ENCODE assay signal across 6 cellular contexts in genomic region chr7:1512781-1513656, GRCh38. TPM values are rescaled to one million over a fixed set of nuclear protein-coding genes. Genes with fewer than 3 reads are reported as not detected.
DNase-seq lines count a peak whose midpoint lies in the region; ATAC-seq and TF ChIP-seq lines count a peak whose summit lies in the region.

No MANE protein-coding gene starts in this region.

- H2BK12ac ChIP-seq in mesenchymal stem cell (ENCODE audit: low read length in 2 of 2) = peak overlapping the region; percentile 12 to 32

- no peaks in the 10 kb centered on the region for H3K79me1 ChIP-seq in mesenchymal stem cell (replicated peaks; ENCODE audit: low read length, poor library complexity, severe bottlenecking)

- H3K27me3 Mint-ChIP-seq in activated naive CD8-positive, alpha-beta T cell treated with anti-CD3 and anti-CD28 coated beads, Interleukin-2, amount 10 ng/mL, durations not matched to agents 7 days and 5 days = no peaks in the 10 kb centered on the region

- H3K27ac Mint-ChIP-seq in activated naive CD8-positive, alpha-beta T cell treated with anti-CD3 and anti-CD28 coated beads, Interleukin-2, amount 10 ng/mL, durations not matched to agents 7 days and 5 days = peak overlapping the region; percentile 64

- H3K4me3 ChIP-seq in mesenchymal stem cell (ENCODE audit: insufficient read depth in 1 of 2, low read depth in 1 of 2, low read length in 2 of 2) (no peak overlapping the region), ovary (no peak overlapping the region)

- H3K4me2 ChIP-seq in mesenchymal stem cell (ENCODE audit: low read length, poor library complexity, severe bottlenecking) = peak overlapping the region; percentile 35

- H3K9me3 ChIP-seq in mesenchymal stem cell (ENCODE audit: control insufficient read depth, low read length) (no peaks in the 10 kb centered on the region), ovary (no peaks in the 10 kb centered on the region)

- no peaks in the 10 kb centered on the region for H3K36me3 ChIP-seq in mesenchymal stem cell (ENCODE audit: control insufficient read depth in 1 of 2, insufficient read depth in 2 of 2, low read depth in 1 of 2, low read length in 2 of 2)
- no peaks in the 10 kb centered on the region for H3K36me3 ChIP-seq in ovary

- peak overlapping the region; percentile 9 for H4K91ac ChIP-seq in mesenchymal stem cell (ENCODE audit: low read length)

- DNase-seq in AML-193 (lab: John Stamatoyannopoulos, UW) (peak; percentile 83 to 88), LHCN-M2 (ENCODE audit: low read depth) (peak; percentile 66), mesenchymal stem cell (peak; percentile 79), ovary (no peak)
- peak; percentile 70 for DNase-seq in activated naive CD8-positive, alpha-beta T cell treated with anti-CD3 and anti-CD28 coated beads, Interleukin-2, amount 10 ng/mL, durations not matched to agents 7 days and 5 days

- H2BK120ac ChIP-seq in mesenchymal stem cell (ENCODE audit: low read depth, low read length) = peak overlapping the region; percentile 71

- H3K14ac ChIP-seq in mesenchymal stem cell (ENCODE audit: low read length in 2 of 2) = no peak overlapping the region

- no peak overlapping the region for H2AFZ ChIP-seq in mesenchymal stem cell (ENCODE audit: low read depth, low read length)

- H2BK5ac ChIP-seq in mesenchymal stem cell (ENCODE audit: low read depth, low read length, poor library complexity, severe bottlenecking) = peak overlapping the region; percentile 84

- POLR2A ChIA-PET in activated naive CD8-positive, alpha-beta T cell treated with anti-CD3 and anti-CD28 coated beads, Interleukin-2, amount 10 ng/mL, durations not matched to agents 7 days and 5 days (lab: Charles Lee) = interaction anchor here (0.6 to 1.4 kb wide), 2 partner anchors 19 to 27 kb away, joined by 4 read pairs; no protein-coding TSS in a partner anchor

- 81% methylated on average over 35 of the region's 35 CpGs for WGBS in mesenchymal stem cell
- WGBS in ovary, 3 donors = 67 to 70% (median 67%) methylated on average over 33 to 35 of the region's 35 CpGs

- no peak overlapping the region for H3K23ac ChIP-seq in mesenchymal stem cell (ENCODE audit: low read length in 2 of 2)

- H3K4me3 Mint-ChIP-seq in activated naive CD8-positive, alpha-beta T cell treated with anti-CD3 and anti-CD28 coated beads, Interleukin-2, amount 10 ng/mL, durations not matched to agents 7 days and 5 days = peak overlapping the region; percentile 28

- H2BK15ac ChIP-seq in mesenchymal stem cell (ENCODE audit: low read depth, poor library complexity, severe bottlenecking) = no peak overlapping the region

- peaks cover 0 to 6% of the 10 kb centered on the region in 2 experiments for H3K27me3 ChIP-seq in mesenchymal stem cell (ENCODE audit: control insufficient read depth in 1 of 2, insufficient read depth in 1 of 2, low read length in 2 of 2)
- H3K27me3 ChIP-seq in ovary = no peaks in the 10 kb centered on the region

- H3K9me3 Mint-ChIP-seq in activated naive CD8-positive, alpha-beta T cell treated with anti-CD3 and anti-CD28 coated beads, Interleukin-2, amount 10 ng/mL, durations not matched to agents 7 days and 5 days = no peaks in the 10 kb centered on the region

- TF ChIP-seq POLR2A in ovary (IDR thresholded peaks at IDR 0.05) = no peak

- H4K8ac ChIP-seq in mesenchymal stem cell (ENCODE audit: low read length) = peak overlapping the region; percentile 88

- no peak overlapping the region for H3K9ac ChIP-seq in mesenchymal stem cell (ENCODE audit: low read length)

- peak overlapping the region; percentile 58 for H2AK5ac ChIP-seq in mesenchymal stem cell (ENCODE audit: low read length, severe bottlenecking)

- no peak for TF ChIP-seq CTCF in ovary (IDR thresholded peaks at IDR 0.05)

- H3K4me1 ChIP-seq in mesenchymal stem cell (ENCODE audit: control insufficient read depth, insufficient read depth, low read depth, low read length) = peaks cover 29% of the 10 kb centered on the region
- no peaks in the 10 kb centered on the region for H3K4me1 ChIP-seq in ovary (ENCODE audit: insufficient read depth)

- ATAC-seq in activated naive CD8-positive, alpha-beta T cell treated with anti-CD3 and anti-CD28 coated beads, Interleukin-2, amount 10 ng/mL, durations not matched to agents 7 days and 5 days (ENCODE audit: low read depth) = peak; percentile 85
- ATAC-seq in GM19035 (IDR thresholded peaks at IDR 0.05; ENCODE audit: unreplicated experiment) = no peak

- peak overlapping the region; percentile 18 to 29 for H3K4ac ChIP-seq in mesenchymal stem cell (ENCODE audit: low read depth in 1 of 2, low read length in 2 of 2)

- peak overlapping the region; percentile 50 for H3K27ac ChIP-seq in mesenchymal stem cell (ENCODE audit: low read length, poor library complexity, severe bottlenecking)
- H3K27ac ChIP-seq in ovary = no peak overlapping the region

- H3K36me3 Mint-ChIP-seq in activated naive CD8-positive, alpha-beta T cell treated with anti-CD3 and anti-CD28 coated beads, Interleukin-2, amount 10 ng/mL, durations not matched to agents 7 days and 5 days = no peaks in the 10 kb centered on the region

- peak overlapping the region in 1 of 2 experiments; percentile 44 for H3K18ac ChIP-seq in mesenchymal stem cell (ENCODE audit: low read depth in 1 of 2, low read length in 2 of 2)

- H3K4me1 Mint-ChIP-seq in activated naive CD8-positive, alpha-beta T cell treated with anti-CD3 and anti-CD28 coated beads, Interleukin-2, amount 10 ng/mL, durations not matched to agents 7 days and 5 days = peaks cover 19% of the 10 kb centered on the region

- no peak for TF ChIP-seq EP300 in ovary (IDR thresholded peaks at IDR 0.05)

- intact Hi-C loops in ovary (cut with DNase I) = no loop called here

RNA-seq across cellular contexts. Expression of gene INTS1, which starts 8.8 kb away (rescaled TPM):
- total RNA-seq in LHCN-M2 (2014; rRNA removed) (68.9 and 69.6 TPM in 2 replicates), ovary (10 to 100 TPM; 28.5 to 80.5 (median 70.6) TPM)
- polyA plus RNA-seq in LHCN-M2 (2012) = 64.5 TPM
- total RNA-seq in activated naive CD8-positive, alpha-beta T cell treated with anti-CD3 and anti-CD28 coated beads, Interleukin-2, amount 10 ng/mL, durations not matched to agents 7 days and 5 days = 100 to 1,000 TPM; 110 to 115 TPM
- polyA plus RNA-seq in mesenchymal stem cell (2013, experiment 1 of 2) = 23.4 TPM
- 22.7 TPM for polyA plus RNA-seq in mesenchymal stem cell (2013, experiment 2 of 2)
- polyA plus RNA-seq in ovary = 10 to 100 TPM in 1 of 2 donors, 1 to 10 TPM in 1; 1.9 to 48.7 TPM

RNA-seq across cellular contexts. Expression of gene MAFK, which starts 17.5 kb away (rescaled TPM):
- total RNA-seq in LHCN-M2 (2014; rRNA removed) (15.5 and 16.1 TPM in 2 replicates), ovary (10 to 100 TPM; 10.5 to 42.0 (median 18.7) TPM)
- polyA plus RNA-seq in LHCN-M2 (2012) = 14.5 TPM
- total RNA-seq in activated naive CD8-positive, alpha-beta T cell treated with anti-CD3 and anti-CD28 coated beads, Interleukin-2, amount 10 ng/mL, durations not matched to agents 7 days and 5 days = 10 to 100 TPM; 33.0 to 34.5 TPM
- polyA plus RNA-seq in mesenchymal stem cell (2013, experiment 1 of 2) = 12.8 TPM
- polyA plus RNA-seq in mesenchymal stem cell (2013, experiment 2 of 2) = 12.8 TPM
- polyA plus RNA-seq in ovary = 10 to 100 TPM in 1 of 2 donors, 1 to 10 TPM in 1; 1.8 to 22.9 TPM

RNA-seq across cellular contexts. Expression of gene TMEM184A, which starts 43.0 kb away (rescaled TPM):
- total RNA-seq in LHCN-M2 (2014; rRNA removed) = 0.06 and 0.11 TPM in 2 replicates
- 0.55 TPM for polyA plus RNA-seq in LHCN-M2 (2012)
- not detected for total RNA-seq in activated naive CD8-positive, alpha-beta T cell treated with anti-CD3 and anti-CD28 coated beads, Interleukin-2, amount 10 ng/mL, durations not matched to agents 7 days and 5 days
- polyA plus RNA-seq in mesenchymal stem cell (2013, experiment 1 of 2) = 0.39 TPM
- polyA plus RNA-seq in mesenchymal stem cell (2013, experiment 2 of 2) = 0.45 TPM
- total RNA-seq in ovary = 1 to 10 TPM in 5 of 7 donors, under 1 TPM in 1, not detected in 1; 0.05 to 8.4 (median 1.6) TPM
- polyA plus RNA-seq in ovary = under 1 TPM in 1 of 2 donors, not detected in 1; 0.13 TPM

RNA-seq across cellular contexts. Expression of gene MICALL2, which starts 53.7 kb away (rescaled TPM):
- total RNA-seq in LHCN-M2 (2014; rRNA removed) (25.5 and 27.4 TPM in 2 replicates), ovary (10 to 100 TPM in 2 of 7 donors, 1 to 10 TPM in 5; 3.8 to 13.4 (median 7.9) TPM)
- polyA plus RNA-seq in LHCN-M2 (2012) = 8.5 TPM
- total RNA-seq in activated naive CD8-positive, alpha-beta T cell treated with anti-CD3 and anti-CD28 coated beads, Interleukin-2, amount 10 ng/mL, durations not matched to agents 7 days and 5 days = 1 to 10 TPM; 2.8 to 3.9 TPM
- 31.0 TPM for polyA plus RNA-seq in mesenchymal stem cell (2013, experiment 1 of 2)
- polyA plus RNA-seq in mesenchymal stem cell (2013, experiment 2 of 2) = 31.5 TPM
- 1 to 10 TPM in 1 of 2 donors, under 1 TPM in 1; 0.95 to 5.5 TPM for polyA plus RNA-seq in ovary

RNA-seq across cellular contexts. Expression of gene PSMG3, which starts 56.8 kb away (rescaled TPM):
- 89.6 and 91.1 TPM in 2 replicates for total RNA-seq in LHCN-M2 (2014; rRNA removed)
- 65.5 TPM for polyA plus RNA-seq in LHCN-M2 (2012)
- 10 to 100 TPM; 26.8 to 33.0 TPM for total RNA-seq in activated naive CD8-positive, alpha-beta T cell treated with anti-CD3 and anti-CD28 coated beads, Interleukin-2, amount 10 ng/mL, durations not matched to agents 7 days and 5 days
- polyA plus RNA-seq in mesenchymal stem cell (2013, experiment 1 of 2) = 7.3 TPM
- 8.7 TPM for polyA plus RNA-seq in mesenchymal stem cell (2013, experiment 2 of 2)
- total RNA-seq in ovary = 10 to 100 TPM; 15.6 to 34.5 (median 18.6) TPM
- 10 to 100 TPM; 12.7 to 29.9 TPM for polyA plus RNA-seq in ovary

Comparison
In these comparisons a context has a peak if more than half of its experiments do, and no peak if none do; other contexts are left out.
1. DNase-seq: peak in AML-193 (2 of 2), LHCN-M2 (single experiment), activated naive CD8-positive, alpha-beta T cell treated with anti-CD3 and anti-CD28 coated beads, Interleukin-2, amount 10 ng/mL, durations not matched to agents 7 days and 5 days (single experiment) and mesenchymal stem cell (single experiment); none in ovary (0 of 5).